15 cellular contexts compared by ENCODE assay signal in the genomic region with DNA sequence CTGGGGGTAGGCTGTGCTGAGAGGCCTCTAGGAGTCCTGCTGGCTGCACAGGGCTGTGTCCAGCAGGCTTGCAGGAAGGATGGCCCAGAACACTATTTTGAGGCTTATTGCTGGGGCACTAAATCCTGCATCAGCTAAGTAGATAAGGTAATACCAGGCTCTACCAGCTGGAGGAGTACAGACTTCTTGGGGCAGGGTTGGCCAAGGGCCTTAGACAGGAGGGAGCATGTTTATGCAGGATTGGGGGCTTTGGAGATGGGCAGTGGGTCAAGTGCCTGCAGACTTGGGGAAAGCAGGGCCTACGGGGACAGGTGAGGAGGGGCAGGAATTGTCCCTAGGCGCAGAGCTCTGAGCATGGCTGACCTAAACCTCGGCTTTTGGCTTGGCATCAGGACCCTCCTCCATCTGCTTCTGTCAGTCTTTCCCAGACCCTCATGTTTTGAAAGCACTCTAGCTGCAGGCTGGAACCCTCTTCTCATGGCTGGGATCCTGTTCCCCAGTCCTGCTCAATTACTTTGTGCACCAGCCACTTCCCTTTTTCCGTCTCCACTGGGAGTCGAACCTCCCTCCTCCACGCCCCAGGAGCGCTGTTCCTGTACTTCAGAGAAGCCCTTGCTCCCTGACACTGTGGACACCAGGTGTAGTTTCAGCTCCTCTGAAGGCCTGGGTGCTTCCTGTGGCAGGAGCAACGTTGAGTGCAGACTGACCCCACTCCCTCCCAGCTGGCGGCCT.
A peak's percentile ranks its signal among the peaks of the same experiment; 100 is the strongest.
DNase-seq lines count a peak whose midpoint lies in the region; ATAC-seq, FAIRE-seq and TF ChIP-seq lines count a peak whose summit lies in the region.
"Had no signal": no experiment of that assay in that cellular context is flagged by ENCODE, and none has a peak within 500 bp of the region (broad histone marks: within the 10 kb centered on the region; RNA-seq: fewer than 3 reads in every experiment).

No MANE protein-coding gene starts in this region.

- no peak overlapping the region for H2AFZ ChIP-seq in keratinocyte (ENCODE audit: control insufficient read depth, low read length)

- H3K36me3 Mint-ChIP-seq in CD4-positive, alpha-beta T cell (ENCODE audit: low read depth): no peaks in the 10 kb centered on the region

- H3K27ac ChIP-seq in keratinocyte (ENCODE audit: control insufficient read depth, insufficient read depth, low read length) (no peak overlapping the region), dorsolateral prefrontal cortex (no peak overlapping the region)
- H3K27ac ChIP-seq in CD4-positive, alpha-beta T cell (ENCODE audit: low read depth, low read length): no peak overlapping the region
- H3K27ac ChIP-seq: KMS-11, neutrophil had no signal

- no peaks in the 10 kb centered on the region for H3K4me1 Mint-ChIP-seq in CD4-positive, alpha-beta T cell (ENCODE audit: low read depth)

- no peak overlapping the region for H3K27ac Mint-ChIP-seq in CD4-positive, alpha-beta T cell
- H3K27ac Mint-ChIP-seq: stimulated activated naive CD8-positive, alpha-beta T cell treated with anti-CD3 and anti-CD28 coated beads, Interleukin-15, Interleukin-2, amounts not matched to agents 100 ng/mL and 50 ng/mL, for 24 hours; T-helper 1 cell treated with Interleukin-12 subunit alpha and Interleukin-12 subunit beta and Interleukin-4 antibody, amounts not matched to agents 30 μg/mL and 1 μg/mL, for 36 hours had no signal

- TF ChIP-seq CTCF in WI38 (IDR thresholded peaks at IDR 0.05; ENCODE audit: low read depth, low read length) (peak; percentile 45), keratinocyte (optimal IDR thresholded peaks at IDR 0.05 in 1 of 3, IDR thresholded peaks at IDR 0.05 in 1 of 3, conservative IDR thresholded peaks at IDR 0.05 in 1 of 3; ENCODE audit: extremely low read depth in 1 of 3, insufficient read depth in 2 of 3, low read length in 3 of 3) (peak; percentile 42 to 51 (median 45)), dorsolateral prefrontal cortex (IDR thresholded peaks at IDR 0.05 in 54 of 56, conservative IDR thresholded peaks at IDR 0.05 in 2 of 56; ENCODE audit: low read depth in 1 of 56, partially characterized antibody in 56 of 56) (no peak)
- no peak for TF ChIP-seq CTCF in CD4-positive, alpha-beta T cell (IDR thresholded peaks at IDR 0.05)

- dilution Hi-C loops in keratinocyte (cut with MboI; ENCODE audit: extremely low pct_ligation_motif_present, low sequenced_read_pairs): no loop called here

- DNase-seq in CD1c-positive myeloid dendritic cell (ENCODE audit: extremely low spot score) (peak; percentile 36), HuH-7 (ENCODE audit: low spot score) (peak; percentile 42), keratinocyte (ENCODE audit: low read depth, low spot score) (no peak), dorsolateral prefrontal cortex (no peak), NCI-H2081 treated with DMSO at 0.1 percent for 48 hours (lab: John Stamatoyannopoulos, UW) (no peak)
- DNase-seq in CD4-positive, alpha-beta T cell: no peak
- DNase-seq: Calu3 had no signal

- intact Hi-C loops in dorsolateral prefrontal cortex (cut with DNase I): no loop called here
- intact Hi-C loops in CD4-positive, alpha-beta T cell (cut with DNase I, micrococcal nuclease): no loop called here

- H3K79me2 ChIP-seq in keratinocyte (ENCODE audit: control insufficient read depth, insufficient read depth, low read length): no peaks in the 10 kb centered on the region

- H3K4me3 ChIP-seq in WI38 (ENCODE audit: low read depth, low read length): no peak overlapping the region
- H3K4me3 ChIP-seq in keratinocyte (ENCODE audit: control insufficient read depth in 2 of 3, extremely low read depth in 1 of 3, insufficient read depth in 2 of 3, low read depth in 1 of 3, low read length in 3 of 3): no peak overlapping the region
- no peak overlapping the region for H3K4me3 ChIP-seq in dorsolateral prefrontal cortex

- ATAC-seq in HG02642 (IDR thresholded peaks at IDR 0.05; ENCODE audit: poor library complexity, unreplicated experiment): no peak
- ATAC-seq in CD4-positive, alpha-beta T cell (ENCODE audit: poor library complexity): no peak

- peaks cover 2% of the 10 kb centered on the region for H3K9me3 ChIP-seq in keratinocyte (ENCODE audit: control insufficient read depth, low read depth, low read length)
- H3K9me3 ChIP-seq in CD4-positive, alpha-beta T cell (ENCODE audit: control insufficient read depth, low read length): peaks cover 3% of the 10 kb centered on the region
- H3K9me3 ChIP-seq: neutrophil had no signal

- no peak overlapping the region for H3K4me2 ChIP-seq in keratinocyte (ENCODE audit: control insufficient read depth, extremely low read depth, insufficient read depth, low read depth, low read length)
- H3K4me2 ChIP-seq: KMS-11 had no signal

- H3K9me3 Mint-ChIP-seq in CD4-positive, alpha-beta T cell: no peaks in the 10 kb centered on the region

- H3K36me3 ChIP-seq in keratinocyte (ENCODE audit: control insufficient read depth in 2 of 2, extremely low read depth in 1 of 2, insufficient read depth in 2 of 2, low read length in 2 of 2): no peaks in the 10 kb centered on the region
- H3K36me3 ChIP-seq: neutrophil had no signal

- H3K27me3 Mint-ChIP-seq in CD4-positive, alpha-beta T cell: no peaks in the 10 kb centered on the region
- H3K27me3 Mint-ChIP-seq: stimulated activated naive CD8-positive, alpha-beta T cell treated with anti-CD3 and anti-CD28 coated beads, Interleukin-15, Interleukin-2, amounts not matched to agents 100 ng/mL and 50 ng/mL, for 24 hours had no signal

- POLR2A ChIA-PET in CD4-positive, alpha-beta T cell (lab: Charles Lee): no interaction called here

- H3K4me3 Mint-ChIP-seq in CD4-positive, alpha-beta T cell: no peak overlapping the region
- H3K4me3 Mint-ChIP-seq: stimulated activated naive CD8-positive, alpha-beta T cell treated with anti-CD3 and anti-CD28 coated beads, Interleukin-15, Interleukin-2, amounts not matched to agents 100 ng/mL and 50 ng/mL, for 24 hours; T-helper 1 cell treated with Interleukin-12 subunit alpha and Interleukin-12 subunit beta and Interleukin-4 antibody, amounts not matched to agents 30 μg/mL and 1 μg/mL, for 36 hours had no signal

- no peaks in the 10 kb centered on the region for H3K4me1 ChIP-seq in keratinocyte (ENCODE audit: control insufficient read depth, extremely low read depth, insufficient read depth, low read length)

- H3K27me3 ChIP-seq in keratinocyte (ENCODE audit: control insufficient read depth, extremely low read depth, insufficient read depth, low read length) (no peaks in the 10 kb centered on the region), dorsolateral prefrontal cortex (no peaks in the 10 kb centered on the region)
- no peaks in the 10 kb centered on the region for H3K27me3 ChIP-seq in CD4-positive, alpha-beta T cell (ENCODE audit: control insufficient read depth, insufficient read depth, low read length)

- FAIRE-seq in keratinocyte (lab: Jason Lieb, UNC): no peak
- FAIRE-seq: endothelial cell of umbilical vein, islet of Langerhans had no signal

- H3K9me1 ChIP-seq in keratinocyte (ENCODE audit: control insufficient read depth, extremely low read depth, insufficient read depth, low read length): no peaks in the 10 kb centered on the region

- no peak overlapping the region for H3K9ac ChIP-seq in keratinocyte (ENCODE audit: control insufficient read depth, extremely low read depth, insufficient read depth, low read length)
- H3K9ac ChIP-seq: KMS-11 had no signal

- CTCF ChIA-PET in CD4-positive, alpha-beta T cell (lab: Charles Lee): no interaction called here

- no peaks in the 10 kb centered on the region for H4K20me1 ChIP-seq in keratinocyte (ENCODE audit: control insufficient read depth, extremely low read depth, insufficient read depth, low read length)

Comparison
In these comparisons a context has a peak if more than half of its experiments do, and no peak if none do; other contexts are left out.
1. DNase-seq: peak in CD1c-positive myeloid dendritic cell (single experiment) and HuH-7 (single experiment); none in keratinocyte (single experiment), dorsolateral prefrontal cortex (0 of 10), NCI-H2081 treated with DMSO at 0.1 percent for 48 hours (single experiment) and CD4-positive, alpha-beta T cell (0 of 10).
2. CTCF ChIP-seq: peak in WI38 (single experiment) and keratinocyte (3 of 3); none in dorsolateral prefrontal cortex (0 of 56) and CD4-positive, alpha-beta T cell (single experiment).